In the genomic region with DNA sequence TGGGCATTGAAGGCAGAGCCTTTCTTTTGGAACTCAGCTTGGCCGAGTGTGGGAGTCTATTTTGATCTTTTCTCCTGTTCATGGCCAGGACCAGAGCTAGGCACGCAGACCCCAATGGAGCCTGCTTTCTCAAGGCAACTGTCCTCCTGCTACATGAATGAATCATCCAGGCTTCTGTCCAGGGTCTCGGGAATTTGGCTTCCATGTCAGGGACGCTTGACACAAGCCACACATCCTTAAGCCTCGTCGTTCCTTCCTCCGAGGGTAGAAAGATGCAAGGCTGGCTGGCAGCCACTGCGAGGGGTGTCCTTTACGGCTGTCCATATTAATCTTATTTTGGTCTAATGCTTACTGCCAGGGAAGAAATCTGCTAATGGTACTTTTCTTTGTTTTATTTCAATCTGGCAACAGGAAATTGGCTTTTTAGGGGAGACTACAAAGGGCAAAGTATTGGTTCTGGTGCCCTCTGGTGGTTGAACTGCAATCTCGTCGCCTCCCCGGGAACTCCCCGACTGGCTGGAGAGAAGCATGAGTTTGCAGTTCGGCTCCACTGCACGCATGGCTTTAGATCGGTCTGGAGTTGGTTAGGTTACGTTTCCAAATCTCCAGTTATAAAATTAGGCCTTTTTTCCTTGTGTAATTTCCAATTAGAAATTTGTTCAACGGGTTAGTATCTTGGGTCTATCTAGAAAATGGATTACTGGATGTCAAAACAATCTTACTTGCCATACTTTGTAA, we compare ENCODE assay signal across 2 cellular contexts.
TF ChIP-seq lines count a peak whose summit lies in the region.

No MANE protein-coding gene starts in this region.

TF ChIP-seq in GM23338, 12 proteins besides CTCF, POLR2A, EP300 and RAD21 (continued from another document and continues in another):
- TF ChIP-seq, protein P1, sequence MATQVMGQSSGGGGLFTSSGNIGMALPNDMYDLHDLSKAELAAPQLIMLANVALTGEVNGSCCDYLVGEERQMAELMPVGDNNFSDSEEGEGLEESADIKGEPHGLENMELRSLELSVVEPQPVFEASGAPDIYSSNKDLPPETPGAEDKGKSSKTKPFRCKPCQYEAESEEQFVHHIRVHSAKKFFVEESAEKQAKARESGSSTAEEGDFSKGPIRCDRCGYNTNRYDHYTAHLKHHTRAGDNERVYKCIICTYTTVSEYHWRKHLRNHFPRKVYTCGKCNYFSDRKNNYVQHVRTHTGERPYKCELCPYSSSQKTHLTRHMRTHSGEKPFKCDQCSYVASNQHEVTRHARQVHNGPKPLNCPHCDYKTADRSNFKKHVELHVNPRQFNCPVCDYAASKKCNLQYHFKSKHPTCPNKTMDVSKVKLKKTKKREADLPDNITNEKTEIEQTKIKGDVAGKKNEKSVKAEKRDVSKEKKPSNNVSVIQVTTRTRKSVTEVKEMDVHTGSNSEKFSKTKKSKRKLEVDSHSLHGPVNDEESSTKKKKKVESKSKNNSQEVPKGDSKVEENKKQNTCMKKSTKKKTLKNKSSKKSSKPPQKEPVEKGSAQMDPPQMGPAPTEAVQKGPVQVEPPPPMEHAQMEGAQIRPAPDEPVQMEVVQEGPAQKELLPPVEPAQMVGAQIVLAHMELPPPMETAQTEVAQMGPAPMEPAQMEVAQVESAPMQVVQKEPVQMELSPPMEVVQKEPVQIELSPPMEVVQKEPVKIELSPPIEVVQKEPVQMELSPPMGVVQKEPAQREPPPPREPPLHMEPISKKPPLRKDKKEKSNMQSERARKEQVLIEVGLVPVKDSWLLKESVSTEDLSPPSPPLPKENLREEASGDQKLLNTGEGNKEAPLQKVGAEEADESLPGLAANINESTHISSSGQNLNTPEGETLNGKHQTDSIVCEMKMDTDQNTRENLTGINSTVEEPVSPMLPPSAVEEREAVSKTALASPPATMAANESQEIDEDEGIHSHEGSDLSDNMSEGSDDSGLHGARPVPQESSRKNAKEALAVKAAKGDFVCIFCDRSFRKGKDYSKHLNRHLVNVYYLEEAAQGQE (IDR thresholded peaks at IDR 0.05; ENCODE audit: unreplicated experiment): no peak
- no peak for TF ChIP-seq NANOG (IDR thresholded peaks at IDR 0.05; ENCODE audit: borderline replicate concordance)
- TF ChIP-seq EZH2 (IDR thresholded peaks at IDR 0.05; ENCODE audit: low read depth, unreplicated experiment): no peak
- no peak for TF ChIP-seq JUNB (IDR thresholded peaks at IDR 0.05; ENCODE audit: unreplicated experiment)
- TF ChIP-seq ZNF331 (CRISPR knock-in tag; IDR thresholded peaks at IDR 0.05; ENCODE audit: low read depth): no peak
- TF ChIP-seq, protein P2, sequence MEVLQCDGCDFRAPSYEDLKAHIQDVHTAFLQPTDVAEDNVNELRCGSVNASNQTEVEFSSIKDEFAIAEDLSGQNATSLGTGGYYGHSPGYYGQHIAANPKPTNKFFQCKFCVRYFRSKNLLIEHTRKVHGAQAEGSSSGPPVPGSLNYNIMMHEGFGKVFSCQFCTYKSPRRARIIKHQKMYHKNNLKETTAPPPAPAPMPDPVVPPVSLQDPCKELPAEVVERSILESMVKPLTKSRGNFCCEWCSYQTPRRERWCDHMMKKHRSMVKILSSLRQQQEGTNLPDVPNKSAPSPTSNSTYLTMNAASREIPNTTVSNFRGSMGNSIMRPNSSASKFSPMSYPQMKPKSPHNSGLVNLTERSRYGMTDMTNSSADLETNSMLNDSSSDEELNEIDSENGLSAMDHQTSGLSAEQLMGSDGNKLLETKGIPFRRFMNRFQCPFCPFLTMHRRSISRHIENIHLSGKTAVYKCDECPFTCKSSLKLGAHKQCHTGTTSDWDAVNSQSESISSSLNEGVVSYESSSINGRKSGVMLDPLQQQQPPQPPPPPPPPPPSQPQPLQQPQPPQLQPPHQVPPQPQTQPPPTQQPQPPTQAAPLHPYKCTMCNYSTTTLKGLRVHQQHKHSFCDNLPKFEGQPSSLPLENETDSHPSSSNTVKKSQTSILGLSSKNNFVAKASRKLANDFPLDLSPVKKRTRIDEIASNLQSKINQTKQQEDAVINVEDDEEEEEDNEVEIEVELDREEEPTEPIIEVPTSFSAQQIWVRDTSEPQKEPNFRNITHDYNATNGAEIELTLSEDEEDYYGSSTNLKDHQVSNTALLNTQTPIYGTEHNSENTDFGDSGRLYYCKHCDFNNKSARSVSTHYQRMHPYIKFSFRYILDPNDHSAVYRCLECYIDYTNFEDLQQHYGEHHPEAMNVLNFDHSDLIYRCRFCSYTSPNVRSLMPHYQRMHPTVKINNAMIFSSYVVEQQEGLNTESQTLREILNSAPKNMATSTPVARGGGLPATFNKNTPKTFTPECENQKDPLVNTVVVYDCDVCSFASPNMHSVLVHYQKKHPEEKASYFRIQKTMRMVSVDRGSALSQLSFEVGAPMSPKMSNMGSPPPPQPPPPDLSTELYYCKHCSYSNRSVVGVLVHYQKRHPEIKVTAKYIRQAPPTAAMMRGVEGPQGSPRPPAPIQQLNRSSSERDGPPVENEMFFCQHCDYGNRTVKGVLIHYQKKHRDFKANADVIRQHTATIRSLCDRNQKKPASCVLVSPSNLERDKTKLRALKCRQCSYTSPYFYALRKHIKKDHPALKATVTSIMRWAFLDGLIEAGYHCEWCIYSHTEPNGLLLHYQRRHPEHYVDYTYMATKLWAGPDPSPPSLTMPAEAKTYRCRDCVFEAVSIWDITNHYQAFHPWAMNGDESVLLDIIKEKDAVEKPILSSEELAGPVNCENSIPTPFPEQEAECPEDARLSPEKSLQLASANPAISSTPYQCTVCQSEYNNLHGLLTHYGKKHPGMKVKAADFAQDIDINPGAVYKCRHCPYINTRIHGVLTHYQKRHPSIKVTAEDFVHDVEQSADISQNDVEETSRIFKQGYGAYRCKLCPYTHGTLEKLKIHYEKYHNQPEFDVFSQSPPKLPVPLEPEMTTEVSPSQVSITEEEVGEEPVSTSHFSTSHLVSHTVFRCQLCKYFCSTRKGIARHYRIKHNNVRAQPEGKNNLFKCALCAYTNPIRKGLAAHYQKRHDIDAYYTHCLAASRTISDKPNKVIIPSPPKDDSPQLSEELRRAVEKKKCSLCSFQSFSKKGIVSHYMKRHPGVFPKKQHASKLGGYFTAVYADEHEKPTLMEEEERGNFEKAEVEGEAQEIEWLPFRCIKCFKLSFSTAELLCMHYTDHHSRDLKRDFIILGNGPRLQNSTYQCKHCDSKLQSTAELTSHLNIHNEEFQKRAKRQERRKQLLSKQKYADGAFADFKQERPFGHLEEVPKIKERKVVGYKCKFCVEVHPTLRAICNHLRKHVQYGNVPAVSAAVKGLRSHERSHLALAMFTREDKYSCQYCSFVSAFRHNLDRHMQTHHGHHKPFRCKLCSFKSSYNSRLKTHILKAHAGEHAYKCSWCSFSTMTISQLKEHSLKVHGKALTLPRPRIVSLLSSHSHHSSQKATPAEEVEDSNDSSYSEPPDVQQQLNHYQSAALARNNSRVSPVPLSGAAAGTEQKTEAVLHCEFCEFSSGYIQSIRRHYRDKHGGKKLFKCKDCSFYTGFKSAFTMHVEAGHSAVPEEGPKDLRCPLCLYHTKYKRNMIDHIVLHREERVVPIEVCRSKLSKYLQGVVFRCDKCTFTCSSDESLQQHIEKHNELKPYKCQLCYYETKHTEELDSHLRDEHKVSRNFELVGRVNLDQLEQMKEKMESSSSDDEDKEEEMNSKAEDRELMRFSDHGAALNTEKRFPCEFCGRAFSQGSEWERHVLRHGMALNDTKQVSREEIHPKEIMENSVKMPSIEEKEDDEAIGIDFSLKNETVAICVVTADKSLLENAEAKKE (CRISPR knock-in tag; IDR thresholded peaks at IDR 0.05): no peak
- TF ChIP-seq STAT1 (IDR thresholded peaks at IDR 0.05; ENCODE audit: unreplicated experiment): no peak
- TF ChIP-seq EZH2phosphoT487 (IDR thresholded peaks at IDR 0.05; ENCODE audit: unreplicated experiment): no peak
- TF ChIP-seq POLR2AphosphoS5 (IDR thresholded peaks at IDR 0.05; ENCODE audit: low read depth): no peak

TF ChIP-seq in SK-N-SH treated with all-trans-retinoic acid at 6 μM for 48 hours, 23 proteins besides CTCF, POLR2A, EP300 and RAD21 (continued from another document):
- TF ChIP-seq, protein P3, sequence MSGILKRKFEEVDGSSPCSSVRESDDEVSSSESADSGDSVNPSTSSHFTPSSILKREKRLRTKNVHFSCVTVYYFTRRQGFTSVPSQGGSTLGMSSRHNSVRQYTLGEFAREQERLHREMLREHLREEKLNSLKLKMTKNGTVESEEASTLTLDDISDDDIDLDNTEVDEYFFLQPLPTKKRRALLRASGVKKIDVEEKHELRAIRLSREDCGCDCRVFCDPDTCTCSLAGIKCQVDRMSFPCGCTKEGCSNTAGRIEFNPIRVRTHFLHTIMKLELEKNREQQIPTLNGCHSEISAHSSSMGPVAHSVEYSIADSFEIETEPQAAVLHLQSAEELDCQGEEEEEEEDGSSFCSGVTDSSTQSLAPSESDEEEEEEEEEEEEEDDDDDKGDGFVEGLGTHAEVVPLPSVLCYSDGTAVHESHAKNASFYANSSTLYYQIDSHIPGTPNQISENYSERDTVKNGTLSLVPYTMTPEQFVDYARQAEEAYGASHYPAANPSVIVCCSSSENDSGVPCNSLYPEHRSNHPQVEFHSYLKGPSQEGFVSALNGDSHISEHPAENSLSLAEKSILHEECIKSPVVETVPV (CRISPR knock-in tag; IDR thresholded peaks at IDR 0.05): no peak
- no peak for TF ChIP-seq TCF4 (CRISPR knock-in tag; IDR thresholded peaks at IDR 0.05; ENCODE audit: borderline replicate concordance)
- TF ChIP-seq, protein P4, sequence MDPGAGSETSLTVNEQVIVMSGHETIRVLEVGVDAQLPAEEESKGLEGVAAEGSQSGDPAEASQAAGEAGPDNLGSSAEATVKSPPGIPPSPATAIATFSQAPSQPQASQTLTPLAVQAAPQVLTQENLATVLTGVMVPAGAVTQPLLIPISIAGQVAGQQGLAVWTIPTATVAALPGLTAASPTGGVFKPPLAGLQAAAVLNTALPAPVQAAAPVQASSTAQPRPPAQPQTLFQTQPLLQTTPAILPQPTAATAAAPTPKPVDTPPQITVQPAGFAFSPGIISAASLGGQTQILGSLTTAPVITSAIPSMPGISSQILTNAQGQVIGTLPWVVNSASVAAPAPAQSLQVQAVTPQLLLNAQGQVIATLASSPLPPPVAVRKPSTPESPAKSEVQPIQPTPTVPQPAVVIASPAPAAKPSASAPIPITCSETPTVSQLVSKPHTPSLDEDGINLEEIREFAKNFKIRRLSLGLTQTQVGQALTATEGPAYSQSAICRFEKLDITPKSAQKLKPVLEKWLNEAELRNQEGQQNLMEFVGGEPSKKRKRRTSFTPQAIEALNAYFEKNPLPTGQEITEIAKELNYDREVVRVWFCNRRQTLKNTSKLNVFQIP (CRISPR knock-in tag; IDR thresholded peaks at IDR 0.05; ENCODE audit: borderline replicate concordance, low read depth): no peak
- no peak for TF ChIP-seq ZNF8 (CRISPR knock-in tag; IDR thresholded peaks at IDR 0.05)
TF ChIP-seq in SK-N-SH treated with all-trans-retinoic acid at 6 μM for 48 hours: peak in this region for 0.
